In genomic region chr17:9905902-9906301, GRCh38 we compare ENCODE assay signal across 8 cellular contexts. TPM values are rescaled to one million over a fixed set of nuclear protein-coding genes. Genes with fewer than 3 reads are reported as not detected.
DNase-seq lines count a peak whose midpoint lies in the region; ATAC-seq and TF ChIP-seq lines count a peak whose summit lies in the region.

No MANE protein-coding gene starts in this region.

- TF ChIP-seq POLR2A in erythroblast (IDR thresholded peaks at IDR 0.05; ENCODE audit: low read length), result no peak

- no peaks in the 10 kb centered on the region for H3K36me3 Mint-ChIP-seq in activated CD4-positive, alpha-beta T cell treated with anti-CD3 and anti-CD28 coated beads, Interleukin-2, amount 10 ng/mL, durations not matched to agents 7 days and 5 days (ENCODE audit: low read depth)

- peak; percentile 10 for DNase-seq in activated CD4-positive, alpha-beta T cell treated with anti-CD3 and anti-CD28 coated beads, Interleukin-2, amount 10 ng/mL, durations not matched to agents 7 days and 5 days
- DNase-seq in activated CD4-positive, alpha-beta T cell treated with anti-CD3 and anti-CD28 coated beads, Interleukin-2, amount 50 U/mL, for 1 hour, result no peak
- DNase-seq in MV-4-11 (lab: John Stamatoyannopoulos, UW), result peak; percentile 9
- peak; percentile 17 to 22 for DNase-seq in erythroblast (lab: John Stamatoyannopoulos, UW)
- DNase-seq in posterior vena cava (ENCODE audit: low spot score), result peak; percentile 88
- no peak for DNase-seq in NCI-H1436 (lab: John Stamatoyannopoulos, UW)

- no peak overlapping the region for H3K4me3 Mint-ChIP-seq in activated CD4-positive, alpha-beta T cell treated with anti-CD3 and anti-CD28 coated beads, Interleukin-2, amount 10 ng/mL, durations not matched to agents 7 days and 5 days

- POLR2A ChIA-PET in activated CD4-positive, alpha-beta T cell treated with anti-CD3 and anti-CD28 coated beads, Interleukin-2, amount 10 ng/mL, durations not matched to agents 7 days and 5 days (lab: Charles Lee), result no interaction called here

- intact Hi-C loops in posterior vena cava (cut with DNase I), result loop anchor here in 1 of 2 donors (5.0 kb wide), 1 partner anchor 1376 kb away; no protein-coding TSS in a partner anchor

- no peak overlapping the region for H3K27ac Mint-ChIP-seq in activated CD4-positive, alpha-beta T cell treated with anti-CD3 and anti-CD28 coated beads, Interleukin-2, amount 10 ng/mL, durations not matched to agents 7 days and 5 days

- no peaks in the 10 kb centered on the region for H3K4me1 Mint-ChIP-seq in activated CD4-positive, alpha-beta T cell treated with anti-CD3 and anti-CD28 coated beads, Interleukin-2, amount 10 ng/mL, durations not matched to agents 7 days and 5 days

- CTCF ChIA-PET in activated CD4-positive, alpha-beta T cell treated with anti-CD3 and anti-CD28 coated beads, Interleukin-2, amount 10 ng/mL, durations not matched to agents 7 days and 5 days (lab: Charles Lee), result no interaction called here

- peaks cover 4% of the 10 kb centered on the region for H3K27me3 Mint-ChIP-seq in activated CD4-positive, alpha-beta T cell treated with anti-CD3 and anti-CD28 coated beads, Interleukin-2, amount 10 ng/mL, durations not matched to agents 7 days and 5 days

- ATAC-seq in activated CD4-positive, CD25-positive, alpha-beta regulatory T cell treated with anti-CD3 and anti-CD28 coated beads, Interleukin-2, amount 50 U/mL, for 24 hours, result no peak
- no peak for ATAC-seq in HG03457 (IDR thresholded peaks at IDR 0.05; ENCODE audit: unreplicated experiment)

- no peaks in the 10 kb centered on the region for H3K9me3 Mint-ChIP-seq in activated CD4-positive, alpha-beta T cell treated with anti-CD3 and anti-CD28 coated beads, Interleukin-2, amount 10 ng/mL, durations not matched to agents 7 days and 5 days

RNA-seq across cellular contexts. Expression of gene RCVRN, which starts 0.8 kb away (rescaled TPM):
- total RNA-seq in activated CD4-positive, alpha-beta T cell treated with anti-CD3 and anti-CD28 coated beads, Interleukin-2, amount 10 ng/mL, durations not matched to agents 7 days and 5 days, result not detected
- total RNA-seq in posterior vena cava, result under 1 TPM; 0.33 to 0.74 TPM

Comparison
In these comparisons a context has a peak if more than half of its experiments do, and no peak if none do; other contexts are left out.
1. DNase-seq: peak in activated CD4-positive, alpha-beta T cell treated with anti-CD3 and anti-CD28 coated beads, Interleukin-2, amount 10 ng/mL, durations not matched to agents 7 days and 5 days (single experiment), MV-4-11 (single experiment), erythroblast (2 of 2) and posterior vena cava (single experiment); none in activated CD4-positive, alpha-beta T cell treated with anti-CD3 and anti-CD28 coated beads, Interleukin-2, amount 50 U/mL, for 1 hour (single experiment) and NCI-H1436 (single experiment).